In the genomic region with DNA sequence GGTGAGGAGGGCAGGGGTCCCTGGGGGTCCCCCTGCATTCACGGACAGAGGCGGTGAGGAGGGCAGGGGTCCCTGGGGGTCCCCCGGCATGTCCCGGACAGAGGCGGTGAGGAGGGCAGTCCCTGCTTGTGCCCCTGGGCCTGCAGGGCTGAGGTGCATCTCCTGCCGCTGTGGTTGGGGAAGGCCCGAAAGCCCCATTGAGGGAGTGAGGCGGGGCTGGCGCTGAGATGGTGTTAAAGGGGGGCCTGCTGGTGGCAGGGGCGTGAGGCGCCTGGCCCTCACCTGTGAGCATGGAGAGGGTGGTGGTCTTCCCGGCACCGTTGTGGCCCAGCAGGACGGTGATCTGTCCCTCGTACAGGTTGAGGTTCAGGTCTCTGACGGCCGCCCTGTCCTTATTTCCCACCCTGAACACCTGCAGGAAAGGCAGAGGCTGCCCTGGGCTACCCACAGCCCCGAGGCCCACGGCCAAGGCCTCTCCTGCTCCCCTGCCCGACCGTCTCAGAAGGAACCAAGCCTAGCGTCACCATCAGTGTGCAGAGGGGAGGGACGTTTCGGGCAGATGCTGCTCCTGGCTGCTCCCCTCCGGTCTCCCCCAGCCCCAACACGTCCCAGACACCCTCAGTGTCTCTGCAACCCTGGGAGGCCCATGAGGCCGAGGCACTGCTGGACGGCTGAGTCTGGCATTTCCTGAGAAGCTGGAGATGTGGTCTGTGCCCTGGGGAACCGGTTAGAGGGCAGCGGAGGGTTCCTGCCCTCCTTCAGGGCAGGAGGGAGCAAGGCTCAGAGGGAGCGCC, we compare ENCODE assay signal across 27 cellular contexts.
"Had no signal": no experiment of that assay in that cellular context is flagged by ENCODE, and none has a peak within 500 bp of the region (broad histone marks: within the 10 kb centered on the region; RNA-seq: fewer than 3 reads in every experiment).

No MANE protein-coding gene starts in this region.

- DNase-seq: activated B cell treated with CpG ODN at 0.5 μM for 24 hours; activated CD4-positive, alpha-beta memory T cell treated with anti-CD3 and anti-CD28 coated beads for 36 hours; activated CD4-positive, alpha-beta T cell treated with anti-CD3 and anti-CD28 coated beads, Interleukin-2, amount 10 ng/mL, durations not matched to agents 7 days and 5 days; activated CD8-positive, alpha-beta memory T cell treated with anti-CD3 and anti-CD28 coated beads for 24 hours; activated effector memory CD4-positive, alpha-beta T cell treated with anti-CD3 and anti-CD28 coated beads, Interleukin-2, amount 50 U/mL, for 16 hours; activated naive CD4-positive, alpha-beta T cell treated with Interleukin-2 at 50 U/mL for 16 hours; activated naive CD8-positive, alpha-beta T cell treated with anti-CD3 and anti-CD28 coated beads for 36 hours; activated T-cell treated with anti-CD3 and anti-CD28 coated beads, Interleukin-2, amount 50 U/mL, for 4 hours; brain microvascular endothelial cell; Kasumi-1; KBM-7; NCI-H1092; NCI-H1417; NCI-H1694; NCI-H2029; NCI-H2107; NCI-H2171 treated with DMSO at 0.1 percent for 48 hours; NCI-H226; NCI-H510A; NCI-H526 treated with DMSO at 0.1 percent for 48 hours; NCI-H82; SHP77; T-helper 17 cell; T-helper 9 cell had no signal

- FAIRE-seq: TTC549 had no signal

- H3K4me3 ChIP-seq: cardiac muscle cell had no signal

- ATAC-seq: activated T-cell treated with anti-CD3 and anti-CD28 coated beads, Interleukin-2, amount 50 U/mL, for 4 hours; T-helper 17 cell had no signal

- H3K36me3 ChIP-seq: brain microvascular endothelial cell, cardiac muscle cell had no signal

- H3K27ac ChIP-seq: brain microvascular endothelial cell, cardiac muscle cell, RWPE1 had no signal

- H3K27me3 ChIP-seq: brain microvascular endothelial cell, cardiac muscle cell had no signal
